In genomic region chr2:112726487-112727190, GRCh38 we compare ENCODE assay signal across 1 cellular context.
TF ChIP-seq lines count a peak whose summit lies in the region.

No MANE protein-coding gene starts in this region.

TF ChIP-seq in HepG2, 621 proteins besides CTCF, POLR2A, EP300 and RAD21 (continued from another document and continues in another):
- TF ChIP-seq NR2C2 (CRISPR knock-in tag; IDR thresholded peaks at IDR 0.05; ENCODE audit: borderline replicate concordance) (peak; percentile 48), SP2 (CRISPR knock-in tag; IDR thresholded peaks at IDR 0.05) (no peak), ZBTB14 (CRISPR knock-in tag; IDR thresholded peaks at IDR 0.05) (no peak), ZNF83 (CRISPR knock-in tag; IDR thresholded peaks at IDR 0.05; ENCODE audit: borderline replicate concordance) (no peak), KLF9 (CRISPR knock-in tag; IDR thresholded peaks at IDR 0.05; ENCODE audit: low read depth) (no peak), GATAD2A (CRISPR knock-in tag; IDR thresholded peaks at IDR 0.05) (peak; percentile 85), PHF20 (CRISPR knock-in tag; IDR thresholded peaks at IDR 0.05) (no peak), LCORL (IDR thresholded peaks at IDR 0.05) (no peak), LCORL (CRISPR knock-in tag; IDR thresholded peaks at IDR 0.05) (peak; percentile 78; the same call in 1 of the 2 replicates), TCF7 (IDR thresholded peaks at IDR 0.05; ENCODE audit: low read depth) (no peak), KLF13 (CRISPR knock-in tag; IDR thresholded peaks at IDR 0.05) (no peak), PRPF4 (IDR thresholded peaks at IDR 0.05; ENCODE audit: low read depth, low read length, poor library complexity, severe bottlenecking) (no peak), KMT2A (CRISPR knock-in tag; IDR thresholded peaks at IDR 0.05) (peak; percentile 35; the same call in 1 of the 2 replicates), ZNF331 (CRISPR knock-in tag; IDR thresholded peaks at IDR 0.05) (peak; percentile 87; the same call in 1 of the 2 replicates), SP140L (CRISPR knock-in tag; IDR thresholded peaks at IDR 0.05; ENCODE audit: borderline replicate concordance) (peak; percentile 57; the same call in 1 of the 2 replicates), HMGXB4 (CRISPR knock-in tag; IDR thresholded peaks at IDR 0.05; ENCODE audit: borderline replicate concordance in 1 of 2, low read depth in 1 of 2) (peak; percentile 88 to 98), RELA (CRISPR knock-in tag; IDR thresholded peaks at IDR 0.05) (peak; percentile 72; the same call in 1 of the 2 replicates), MTERF4 (CRISPR knock-in tag; IDR thresholded peaks at IDR 0.05) (peak; percentile 86), ZNF20 (CRISPR knock-in tag; IDR thresholded peaks at IDR 0.05) (no peak), NFE2L2 (IDR thresholded peaks at IDR 0.05; ENCODE audit: low read length) (no peak), POGZ (CRISPR knock-in tag; IDR thresholded peaks at IDR 0.05) (peak; percentile 66; the same call in 1 of the 2 replicates), AGO1 (IDR thresholded peaks at IDR 0.05; ENCODE audit: low read depth, low read length, poor library complexity, severe bottlenecking) (peak; percentile 65), ZNF234 (CRISPR knock-in tag; conservative IDR thresholded peaks at IDR 0.05) (no peak), PHF21A (CRISPR knock-in tag; IDR thresholded peaks at IDR 0.05) (no peak), KAT2B (IDR thresholded peaks at IDR 0.05; ENCODE audit: borderline replicate concordance, low read depth, low read length) (peak; percentile 18; the same call in 1 of the 2 replicates), ZNF768 (CRISPR knock-in tag; IDR thresholded peaks at IDR 0.05) (peak; percentile 50; the same call in 1 of the 2 replicates), ZFP36 (IDR thresholded peaks at IDR 0.05; ENCODE audit: borderline replicate concordance, low read depth, low read length, partially characterized antibody) (peak; percentile 50), ZNF7 (CRISPR knock-in tag; IDR thresholded peaks at IDR 0.05) (no peak), RFX5 (IDR thresholded peaks at IDR 0.05; ENCODE audit: low read depth, low read length) (no peak), TCF12 (IDR thresholded peaks at IDR 0.05) (no peak), TCF12 (CRISPR knock-in tag; IDR thresholded peaks at IDR 0.05) (no peak), ZNF777 (CRISPR knock-in tag; IDR thresholded peaks at IDR 0.05) (no peak), FOXM1 (CRISPR knock-in tag; IDR thresholded peaks at IDR 0.05) (no peak), GZF1 (CRISPR knock-in tag; IDR thresholded peaks at IDR 0.05) (no peak), TEAD3 (CRISPR knock-in tag; optimal IDR thresholded peaks at IDR 0.05; ENCODE audit: borderline replicate concordance) (peak; percentile 90), ZNF709 (CRISPR knock-in tag; IDR thresholded peaks at IDR 0.05) (0 out of 2 replicates have a peak, but pooled peaks have one; percentile 66), NFE2 (CRISPR knock-in tag; IDR thresholded peaks at IDR 0.05) (peak; percentile 8; the same call in 1 of the 2 replicates), ZNF329 (CRISPR knock-in tag; IDR thresholded peaks at IDR 0.05; ENCODE audit: low read depth) (peak; percentile 71; the same call in 1 of the 2 replicates), JUND (CRISPR knock-in tag; IDR thresholded peaks at IDR 0.05) (no peak), KDM2A (CRISPR knock-in tag; IDR thresholded peaks at IDR 0.05; ENCODE audit: borderline replicate concordance, low read depth) (peak; percentile 92), FOXA3 (CRISPR knock-in tag; IDR thresholded peaks at IDR 0.05) (peak; percentile 60), FOSL1 (CRISPR knock-in tag; IDR thresholded peaks at IDR 0.05; ENCODE audit: borderline replicate concordance) (no peak), ZNF720 (CRISPR knock-in tag; IDR thresholded peaks at IDR 0.05) (peak; percentile 9; the same call in 1 of the 2 replicates), MAFF (IDR thresholded peaks at IDR 0.05; ENCODE audit: low read depth, low read length) (no peak), JARID2 (CRISPR knock-in tag; IDR thresholded peaks at IDR 0.05; ENCODE audit: insufficient replicate concordance) (no peak), STAG1 (CRISPR knock-in tag; IDR thresholded peaks at IDR 0.05) (peak; percentile 100), ZNF580 (CRISPR knock-in tag; IDR thresholded peaks at IDR 0.05; ENCODE audit: borderline replicate concordance, low read depth) (peak; percentile 92), MYC (CRISPR knock-in tag; IDR thresholded peaks at IDR 0.05; ENCODE audit: borderline replicate concordance) (peak; percentile 74; the same call in 1 of the 2 replicates), SP5 (CRISPR knock-in tag; IDR thresholded peaks at IDR 0.05; ENCODE audit: borderline replicate concordance, low read depth) (peak; percentile 84), YEATS2 (CRISPR knock-in tag; IDR thresholded peaks at IDR 0.05; ENCODE audit: borderline replicate concordance) (peak; percentile 61; the same call in 1 of the 2 replicates), ZNF546 (CRISPR knock-in tag; conservative IDR thresholded peaks at IDR 0.05) (0 out of 2 replicates have a peak, but pooled peaks have one; percentile 46)
- TF ChIP-seq, protein P1, sequence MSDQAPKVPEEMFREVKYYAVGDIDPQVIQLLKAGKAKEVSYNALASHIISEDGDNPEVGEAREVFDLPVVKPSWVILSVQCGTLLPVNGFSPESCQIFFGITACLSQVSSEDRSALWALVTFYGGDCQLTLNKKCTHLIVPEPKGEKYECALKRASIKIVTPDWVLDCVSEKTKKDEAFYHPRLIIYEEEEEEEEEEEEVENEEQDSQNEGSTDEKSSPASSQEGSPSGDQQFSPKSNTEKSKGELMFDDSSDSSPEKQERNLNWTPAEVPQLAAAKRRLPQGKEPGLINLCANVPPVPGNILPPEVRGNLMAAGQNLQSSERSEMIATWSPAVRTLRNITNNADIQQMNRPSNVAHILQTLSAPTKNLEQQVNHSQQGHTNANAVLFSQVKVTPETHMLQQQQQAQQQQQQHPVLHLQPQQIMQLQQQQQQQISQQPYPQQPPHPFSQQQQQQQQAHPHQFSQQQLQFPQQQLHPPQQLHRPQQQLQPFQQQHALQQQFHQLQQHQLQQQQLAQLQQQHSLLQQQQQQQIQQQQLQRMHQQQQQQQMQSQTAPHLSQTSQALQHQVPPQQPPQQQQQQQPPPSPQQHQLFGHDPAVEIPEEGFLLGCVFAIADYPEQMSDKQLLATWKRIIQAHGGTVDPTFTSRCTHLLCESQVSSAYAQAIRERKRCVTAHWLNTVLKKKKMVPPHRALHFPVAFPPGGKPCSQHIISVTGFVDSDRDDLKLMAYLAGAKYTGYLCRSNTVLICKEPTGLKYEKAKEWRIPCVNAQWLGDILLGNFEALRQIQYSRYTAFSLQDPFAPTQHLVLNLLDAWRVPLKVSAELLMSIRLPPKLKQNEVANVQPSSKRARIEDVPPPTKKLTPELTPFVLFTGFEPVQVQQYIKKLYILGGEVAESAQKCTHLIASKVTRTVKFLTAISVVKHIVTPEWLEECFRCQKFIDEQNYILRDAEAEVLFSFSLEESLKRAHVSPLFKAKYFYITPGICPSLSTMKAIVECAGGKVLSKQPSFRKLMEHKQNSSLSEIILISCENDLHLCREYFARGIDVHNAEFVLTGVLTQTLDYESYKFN (CRISPR knock-in tag; conservative IDR thresholded peaks at IDR 0.05) = peak; percentile 52
- TF ChIP-seq, protein P2, sequence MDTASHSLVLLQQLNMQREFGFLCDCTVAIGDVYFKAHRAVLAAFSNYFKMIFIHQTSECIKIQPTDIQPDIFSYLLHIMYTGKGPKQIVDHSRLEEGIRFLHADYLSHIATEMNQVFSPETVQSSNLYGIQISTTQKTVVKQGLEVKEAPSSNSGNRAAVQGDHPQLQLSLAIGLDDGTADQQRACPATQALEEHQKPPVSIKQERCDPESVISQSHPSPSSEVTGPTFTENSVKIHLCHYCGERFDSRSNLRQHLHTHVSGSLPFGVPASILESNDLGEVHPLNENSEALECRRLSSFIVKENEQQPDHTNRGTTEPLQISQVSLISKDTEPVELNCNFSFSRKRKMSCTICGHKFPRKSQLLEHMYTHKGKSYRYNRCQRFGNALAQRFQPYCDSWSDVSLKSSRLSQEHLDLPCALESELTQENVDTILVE (CRISPR knock-in tag; IDR thresholded peaks at IDR 0.05) = peak; percentile 89
- TF ChIP-seq, protein P3, sequence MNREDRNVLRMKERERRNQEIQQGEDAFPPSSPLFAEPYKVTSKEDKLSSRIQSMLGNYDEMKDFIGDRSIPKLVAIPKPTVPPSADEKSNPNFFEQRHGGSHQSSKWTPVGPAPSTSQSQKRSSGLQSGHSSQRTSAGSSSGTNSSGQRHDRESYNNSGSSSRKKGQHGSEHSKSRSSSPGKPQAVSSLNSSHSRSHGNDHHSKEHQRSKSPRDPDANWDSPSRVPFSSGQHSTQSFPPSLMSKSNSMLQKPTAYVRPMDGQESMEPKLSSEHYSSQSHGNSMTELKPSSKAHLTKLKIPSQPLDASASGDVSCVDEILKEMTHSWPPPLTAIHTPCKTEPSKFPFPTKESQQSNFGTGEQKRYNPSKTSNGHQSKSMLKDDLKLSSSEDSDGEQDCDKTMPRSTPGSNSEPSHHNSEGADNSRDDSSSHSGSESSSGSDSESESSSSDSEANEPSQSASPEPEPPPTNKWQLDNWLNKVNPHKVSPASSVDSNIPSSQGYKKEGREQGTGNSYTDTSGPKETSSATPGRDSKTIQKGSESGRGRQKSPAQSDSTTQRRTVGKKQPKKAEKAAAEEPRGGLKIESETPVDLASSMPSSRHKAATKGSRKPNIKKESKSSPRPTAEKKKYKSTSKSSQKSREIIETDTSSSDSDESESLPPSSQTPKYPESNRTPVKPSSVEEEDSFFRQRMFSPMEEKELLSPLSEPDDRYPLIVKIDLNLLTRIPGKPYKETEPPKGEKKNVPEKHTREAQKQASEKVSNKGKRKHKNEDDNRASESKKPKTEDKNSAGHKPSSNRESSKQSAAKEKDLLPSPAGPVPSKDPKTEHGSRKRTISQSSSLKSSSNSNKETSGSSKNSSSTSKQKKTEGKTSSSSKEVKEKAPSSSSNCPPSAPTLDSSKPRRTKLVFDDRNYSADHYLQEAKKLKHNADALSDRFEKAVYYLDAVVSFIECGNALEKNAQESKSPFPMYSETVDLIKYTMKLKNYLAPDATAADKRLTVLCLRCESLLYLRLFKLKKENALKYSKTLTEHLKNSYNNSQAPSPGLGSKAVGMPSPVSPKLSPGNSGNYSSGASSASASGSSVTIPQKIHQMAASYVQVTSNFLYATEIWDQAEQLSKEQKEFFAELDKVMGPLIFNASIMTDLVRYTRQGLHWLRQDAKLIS (CRISPR knock-in tag; IDR thresholded peaks at IDR 0.05) = 0 out of 2 replicates have a peak, but pooled peaks have one; percentile 32
- TF ChIP-seq, protein P4, sequence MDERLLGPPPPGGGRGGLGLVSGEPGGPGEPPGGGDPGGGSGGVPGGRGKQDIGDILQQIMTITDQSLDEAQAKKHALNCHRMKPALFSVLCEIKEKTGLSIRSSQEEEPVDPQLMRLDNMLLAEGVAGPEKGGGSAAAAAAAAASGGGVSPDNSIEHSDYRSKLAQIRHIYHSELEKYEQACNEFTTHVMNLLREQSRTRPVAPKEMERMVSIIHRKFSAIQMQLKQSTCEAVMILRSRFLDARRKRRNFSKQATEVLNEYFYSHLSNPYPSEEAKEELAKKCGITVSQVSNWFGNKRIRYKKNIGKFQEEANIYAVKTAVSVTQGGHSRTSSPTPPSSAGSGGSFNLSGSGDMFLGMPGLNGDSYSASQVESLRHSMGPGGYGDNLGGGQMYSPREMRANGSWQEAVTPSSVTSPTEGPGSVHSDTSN (CRISPR knock-in tag; IDR thresholded peaks at IDR 0.05) = no peak
- TF ChIP-seq, protein P5, sequence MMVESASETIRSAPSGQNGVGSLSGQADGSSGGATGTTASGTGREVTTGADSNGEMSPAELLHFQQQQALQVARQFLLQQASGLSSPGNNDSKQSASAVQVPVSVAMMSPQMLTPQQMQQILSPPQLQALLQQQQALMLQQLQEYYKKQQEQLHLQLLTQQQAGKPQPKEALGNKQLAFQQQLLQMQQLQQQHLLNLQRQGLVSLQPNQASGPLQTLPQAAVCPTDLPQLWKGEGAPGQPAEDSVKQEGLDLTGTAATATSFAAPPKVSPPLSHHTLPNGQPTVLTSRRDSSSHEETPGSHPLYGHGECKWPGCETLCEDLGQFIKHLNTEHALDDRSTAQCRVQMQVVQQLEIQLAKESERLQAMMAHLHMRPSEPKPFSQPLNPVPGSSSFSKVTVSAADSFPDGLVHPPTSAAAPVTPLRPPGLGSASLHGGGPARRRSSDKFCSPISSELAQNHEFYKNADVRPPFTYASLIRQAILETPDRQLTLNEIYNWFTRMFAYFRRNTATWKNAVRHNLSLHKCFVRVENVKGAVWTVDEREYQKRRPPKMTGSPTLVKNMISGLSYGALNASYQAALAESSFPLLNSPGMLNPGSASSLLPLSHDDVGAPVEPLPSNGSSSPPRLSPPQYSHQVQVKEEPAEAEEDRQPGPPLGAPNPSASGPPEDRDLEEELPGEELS (CRISPR knock-in tag; IDR thresholded peaks at IDR 0.05) = peak; percentile 32; the same call in 1 of the 2 replicates
